In the genomic region with DNA sequence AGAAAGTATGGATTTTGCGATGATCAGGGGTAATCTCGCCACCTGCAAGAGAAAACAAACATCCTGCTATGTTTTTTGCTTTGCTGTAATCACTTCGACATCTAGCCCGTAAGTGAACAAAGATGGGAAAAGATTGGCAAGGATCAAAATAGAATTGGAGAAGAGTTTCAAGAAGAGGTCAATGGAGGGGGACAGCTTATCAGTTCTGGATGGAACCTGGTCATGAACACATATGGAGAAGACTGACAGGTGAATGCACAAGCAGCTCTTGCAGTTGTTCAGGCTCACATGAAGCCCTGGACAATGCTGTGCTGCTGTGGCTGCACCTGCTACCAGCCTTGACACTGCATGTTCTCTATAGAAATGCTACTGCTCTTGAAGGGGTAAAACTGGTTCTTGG, we compare ENCODE assay signal across 27 cellular contexts.
DNase-seq lines count a peak whose midpoint lies in the region; ATAC-seq and TF ChIP-seq lines count a peak whose summit lies in the region.
"Had no signal": no experiment of that assay in that cellular context is flagged by ENCODE, and none has a peak within 500 bp of the region (broad histone marks: within the 10 kb centered on the region; RNA-seq: fewer than 3 reads in every experiment).

No MANE protein-coding gene starts in this region.

- H3K79me2 ChIP-seq in SK-N-SH (ENCODE audit: insufficient read depth) (no peaks in the 10 kb centered on the region), SU-DHL-6 (ENCODE audit: insufficient read depth, low read length) (no peaks in the 10 kb centered on the region)

- no peak overlapping the region for H3K4me2 ChIP-seq in SK-N-SH
- H3K4me2 ChIP-seq in SU-DHL-6 (ENCODE audit: low read depth, low read length, poor library complexity, severe bottlenecking), result peak overlapping the region; percentile 57

- TF ChIP-seq POLR2A in spleen (IDR thresholded peaks at IDR 0.05) (no peak), esophagus squamous epithelium (IDR thresholded peaks at IDR 0.05) (no peak)

- intact Hi-C loops in dendritic cell treated with granulocyte-macrophage colony-stimulating factor and Interleukin-4, amounts not matched to agents 40 ng/mL and 50 ng/mL, for 4 days (cut with micrococcal nuclease), result loop anchor here (5.0 kb wide), 1 partner anchor 151 kb away; no protein-coding TSS in a partner anchor
- intact Hi-C loops in spleen (cut with DNase I; ENCODE audit: low total_unique reads) (loop anchor here (10.0 kb wide), 1 partner anchor 104 kb away; no protein-coding TSS in a partner anchor), esophagus squamous epithelium (cut with DNase I) (no loop called here)

- no peak overlapping the region for H3K9ac ChIP-seq in SK-N-SH
- peak overlapping the region; percentile 23; the same call in 1 of the 2 replicates for H3K9ac ChIP-seq in SU-DHL-6 (ENCODE audit: low read length)

- 94% methylated on average over 4 of the region's 4 CpGs for WGBS in SK-N-SH (ENCODE audit: low lambda C conversion rate)
- WGBS in spleen, 5 donors, result 78 to 87% (median 83%) methylated on average over 4 of the region's 4 CpGs
- WGBS in esophagus squamous epithelium, 2 donors, result 86 to 94% methylated on average over 4 of the region's 4 CpGs

- CTCF ChIA-PET in SK-N-SH (lab: Yijun Ruan, JAX), result interaction anchor here (1.6 kb wide), 1 partner anchor 18 kb away, joined by 4 read pairs; no protein-coding TSS in a partner anchor

- H3K27me3 ChIP-seq in SK-N-SH (ENCODE audit: insufficient read depth) (no peaks in the 10 kb centered on the region), SU-DHL-6 (ENCODE audit: low read length) (no peaks in the 10 kb centered on the region), spleen (replicated peaks in 1 of 7) (no peaks in the 10 kb centered on the region), esophagus squamous epithelium (no peaks in the 10 kb centered on the region)
- H3K27me3 ChIP-seq: gastroesophageal sphincter had no signal

- H3K9me2 ChIP-seq in SK-N-SH (no peaks in the 10 kb centered on the region), SU-DHL-6 (replicated peaks; ENCODE audit: insufficient read depth, low read length) (no peaks in the 10 kb centered on the region)

- H3K36me3 ChIP-seq in SK-N-SH (replicated peaks in 1 of 2; ENCODE audit: control insufficient read depth in 1 of 2, insufficient read depth in 2 of 2, low read length in 1 of 2), result no peaks in the 10 kb centered on the region
- no peaks in the 10 kb centered on the region for H3K36me3 ChIP-seq in SU-DHL-6 (ENCODE audit: low read length)
- no peaks in the 10 kb centered on the region for H3K36me3 ChIP-seq in spleen
- H3K36me3 ChIP-seq in esophagus squamous epithelium, result no peaks in the 10 kb centered on the region
- H3K36me3 ChIP-seq: gastroesophageal sphincter had no signal

- peak overlapping the region; percentile 89 for H3K27ac Mint-ChIP-seq in dendritic cell treated with granulocyte-macrophage colony-stimulating factor and Interleukin-4, amounts not matched to agents 40 ng/mL and 50 ng/mL, for 4 days
- H3K27ac Mint-ChIP-seq: endodermal cell; T-helper 2 cell treated with Interferon-gamma antibody and Interleukin-4, amounts not matched to agents 5 μg/mL and 100 μg/mL, for 36 hours; type B pancreatic cell; WTC11 had no signal

- TF ChIP-seq RAD21 in SK-N-SH (IDR thresholded peaks at IDR 0.05; ENCODE audit: low read length), result no peak

- H3K27me3 Mint-ChIP-seq in dendritic cell treated with granulocyte-macrophage colony-stimulating factor and Interleukin-4, amounts not matched to agents 40 ng/mL and 50 ng/mL, for 4 days, result no peaks in the 10 kb centered on the region
- H3K27me3 Mint-ChIP-seq: type B pancreatic cell had no signal

- H3K27ac ChIP-seq in SK-N-SH (ENCODE audit: low read depth in 2 of 2, low read length in 1 of 2) (no peak overlapping the region), SU-DHL-6 (ENCODE audit: low read depth, low read length) (peak overlapping the region; percentile 47; the same call in 1 of the 2 replicates), spleen (peak overlapping the region in 6 of 8 donors; percentile 57 to 90 (median 86)), esophagus squamous epithelium (no peak overlapping the region)
- H3K27ac ChIP-seq: 22Rv1, gastroesophageal sphincter had no signal

- POLR2A ChIA-PET in SK-N-SH (lab: Yijun Ruan, JAX), result no interaction called here

- no peaks in the 10 kb centered on the region for H3K36me3 Mint-ChIP-seq in dendritic cell treated with granulocyte-macrophage colony-stimulating factor and Interleukin-4, amounts not matched to agents 40 ng/mL and 50 ng/mL, for 4 days (ENCODE audit: low read depth)
- H3K36me3 Mint-ChIP-seq: type B pancreatic cell had no signal

- H3K4me3 ChIP-seq in SK-N-SH (ENCODE audit: low read depth in 2 of 2, low read length in 1 of 2) (no peak overlapping the region), SU-DHL-6 (ENCODE audit: insufficient read depth, low read length, poor library complexity, severe bottlenecking) (no peak overlapping the region), spleen (peak overlapping the region in 1 of 8 donors; percentile 43), esophagus squamous epithelium (no peak overlapping the region)
- H3K4me3 ChIP-seq: coronary artery, gastroesophageal sphincter had no signal

- peaks cover 62% of the 10 kb centered on the region for H3K4me1 Mint-ChIP-seq in dendritic cell treated with granulocyte-macrophage colony-stimulating factor and Interleukin-4, amounts not matched to agents 40 ng/mL and 50 ng/mL, for 4 days (ENCODE audit: low read depth)

- no peak for TF ChIP-seq EP300 in SK-N-SH (IDR thresholded peaks at IDR 0.05; ENCODE audit: borderline replicate concordance in 1 of 2, low read depth in 1 of 2, low read length in 1 of 2)

- no peak for ATAC-seq in SK-N-SH treated with all-trans-retinoic acid at 6 μM for 48 hours
- no peak for ATAC-seq in GM19035 (IDR thresholded peaks at IDR 0.05; ENCODE audit: unreplicated experiment)
- ATAC-seq: gastroesophageal sphincter; PC-3; stimulated activated naive CD8-positive, alpha-beta T cell treated with anti-CD3 and anti-CD28 coated beads, Interleukin-15, Interleukin-2, amounts not matched to agents 100 U/mL and 50 U/mL, for 24 hours; WTC11 had no signal

- H4K20me1 ChIP-seq in SK-N-SH (ENCODE audit: insufficient read depth) (no peaks in the 10 kb centered on the region), SU-DHL-6 (ENCODE audit: low read depth, low read length) (no peaks in the 10 kb centered on the region)

- H3K9me3 Mint-ChIP-seq in dendritic cell treated with granulocyte-macrophage colony-stimulating factor and Interleukin-4, amounts not matched to agents 40 ng/mL and 50 ng/mL, for 4 days, result no peaks in the 10 kb centered on the region
- H3K9me3 Mint-ChIP-seq: T-helper 2 cell treated with Interferon-gamma antibody and Interleukin-4, amounts not matched to agents 5 μg/mL and 100 μg/mL, for 36 hours; type B pancreatic cell had no signal

- H3F3A ChIP-seq in SK-N-SH (replicated peaks; ENCODE audit: insufficient read depth) (peaks cover 16% of the 10 kb centered on the region), SU-DHL-6 (ENCODE audit: insufficient read depth) (no peaks in the 10 kb centered on the region)

- no peak overlapping the region for H3K4me3 Mint-ChIP-seq in dendritic cell treated with granulocyte-macrophage colony-stimulating factor and Interleukin-4, amounts not matched to agents 40 ng/mL and 50 ng/mL, for 4 days
- H3K4me3 Mint-ChIP-seq: endodermal cell, type B pancreatic cell, WTC11 had no signal

- H2AFZ ChIP-seq in SK-N-SH (ENCODE audit: low read depth), result 0 out of 2 replicates have a peak overlapping the region, but pooled peaks have one; percentile 30
- no peak overlapping the region for H2AFZ ChIP-seq in SU-DHL-6 (ENCODE audit: low read depth, low read length, severe bottlenecking)

- no peak for TF ChIP-seq CTCF in SK-N-SH (IDR thresholded peaks at IDR 0.05)
- no peak for TF ChIP-seq CTCF in SU-DHL-6 (IDR thresholded peaks at IDR 0.05; ENCODE audit: insufficient read depth, low read length, poor library complexity, severe bottlenecking)
- no peak for TF ChIP-seq CTCF in spleen (IDR thresholded peaks at IDR 0.05 in 8 of 11, conservative IDR thresholded peaks at IDR 0.05 in 3 of 11)
- TF ChIP-seq CTCF in esophagus squamous epithelium (IDR thresholded peaks at IDR 0.05), result no peak

- H3K4me1 ChIP-seq in SK-N-SH (ENCODE audit: control insufficient read depth in 1 of 2, insufficient read depth in 2 of 2, low read depth in 1 of 2, low read length in 1 of 2) (peaks cover 0 to 5% of the 10 kb centered on the region in 2 experiments; a peak in 1 of 4 replicates), spleen (peaks cover 22 to 72% (median 46%) of the 10 kb centered on the region in 6 donors), esophagus squamous epithelium (peaks cover 0 to 18% (median under 1%) of the 10 kb centered on the region in 3 donors)
- H3K4me1 ChIP-seq: gastroesophageal sphincter had no signal

- DNase-seq in SK-N-SH (no peak), spleen (no peak), esophagus squamous epithelium (lab: John Stamatoyannopoulos, UW) (no peak), NCI-H187 (lab: John Stamatoyannopoulos, UW) (no peak)
- DNase-seq: activated T-cell treated with anti-CD3 and anti-CD28 coated beads, Interleukin-2, amount 50 U/mL, for 1 hour; Calu3; endodermal cell; HCEC 1CT; hypothalamus; Karpas-422; NCI-H1930; NCI-H345; NCI-H82; nucleus accumbens; PC-3; small intestine; stimulated activated naive CD8-positive, alpha-beta T cell treated with anti-CD3 and anti-CD28 coated beads, Interleukin-15, Interleukin-2, amounts not matched to agents 100 U/mL and 50 U/mL, for 24 hours had no signal

- H3K9me3 ChIP-seq in SK-N-SH (no peaks in the 10 kb centered on the region), SU-DHL-6 (ENCODE audit: insufficient read depth, low read length) (no peaks in the 10 kb centered on the region), spleen (no peaks in the 10 kb centered on the region), esophagus squamous epithelium (no peaks in the 10 kb centered on the region)
- H3K9me3 ChIP-seq: gastroesophageal sphincter had no signal

TF ChIP-seq in SK-N-SH, 30 proteins besides CTCF, POLR2A, EP300 and RAD21 (continues in another document):
- TF ChIP-seq, protein P1, sequence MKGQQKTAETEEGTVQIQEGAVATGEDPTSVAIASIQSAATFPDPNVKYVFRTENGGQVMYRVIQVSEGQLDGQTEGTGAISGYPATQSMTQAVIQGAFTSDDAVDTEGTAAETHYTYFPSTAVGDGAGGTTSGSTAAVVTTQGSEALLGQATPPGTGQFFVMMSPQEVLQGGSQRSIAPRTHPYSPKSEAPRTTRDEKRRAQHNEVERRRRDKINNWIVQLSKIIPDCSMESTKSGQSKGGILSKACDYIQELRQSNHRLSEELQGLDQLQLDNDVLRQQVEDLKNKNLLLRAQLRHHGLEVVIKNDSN (IDR thresholded peaks at IDR 0.05; ENCODE audit: borderline replicate concordance, low read depth), result no peak

TF ChIP-seq in SK-N-SH treated with all-trans-retinoic acid at 6 μM for 48 hours, 23 proteins besides CTCF, POLR2A, EP300 and RAD21 (continues in another document):
- TF ChIP-seq ARNTL (CRISPR knock-in tag; IDR thresholded peaks at IDR 0.05; ENCODE audit: borderline replicate concordance, low read depth) (no peak), ESRRG (CRISPR knock-in tag; IDR thresholded peaks at IDR 0.05) (no peak), ZC3H10 (CRISPR knock-in tag; IDR thresholded peaks at IDR 0.05) (no peak), PPARA (CRISPR knock-in tag; IDR thresholded peaks at IDR 0.05; ENCODE audit: borderline replicate concordance) (no peak), ZNF70 (CRISPR knock-in tag; IDR thresholded peaks at IDR 0.05) (no peak), CSDC2 (CRISPR knock-in tag; IDR thresholded peaks at IDR 0.05) (no peak), ISL1 (CRISPR knock-in tag; IDR thresholded peaks at IDR 0.05) (no peak)

Comparison
In these comparisons a context has a peak if more than half of its experiments do, and no peak if none do; other contexts are left out.
1. H3K27ac ChIP-seq: peak in SU-DHL-6 (single experiment) and spleen (6 of 8); none in SK-N-SH (0 of 2) and esophagus squamous epithelium (0 of 4).